Comparison of ENCODE assay signal across 25 cellular contexts in the genomic region with DNA sequence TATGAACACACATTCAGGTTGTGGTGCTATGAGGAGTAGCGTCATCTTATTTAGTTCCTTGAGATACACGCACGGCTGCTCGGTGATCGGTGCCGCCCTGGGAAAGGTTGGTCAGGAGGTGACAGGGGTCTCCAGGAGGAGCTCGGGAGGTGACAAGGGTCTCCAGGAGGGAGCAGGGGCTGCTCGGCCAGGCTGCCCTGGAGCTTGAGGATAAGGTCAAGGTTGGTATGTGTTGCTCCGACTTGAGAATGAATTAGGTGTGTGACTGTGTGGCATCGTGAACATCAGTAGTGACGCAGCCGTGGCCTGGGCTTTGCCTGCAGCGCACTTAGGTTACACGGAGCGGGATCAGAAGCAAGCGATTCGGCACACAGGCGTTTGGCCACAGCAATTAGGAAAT. TPM values are rescaled to one million over a fixed set of nuclear protein-coding genes. Genes with fewer than 3 reads are reported as not detected.
DNase-seq lines count a peak whose midpoint lies in the region; ATAC-seq lines count a peak whose summit lies in the region.
"Had no signal": no experiment of that assay in that cellular context is flagged by ENCODE, and none has a peak within 500 bp of the region (broad histone marks: within the 10 kb centered on the region; RNA-seq: fewer than 3 reads in every experiment).

No MANE protein-coding gene starts in this region.

- POLR2A ChIA-PET in CD8-positive, alpha-beta memory T cell (lab: Charles Lee), result no interaction called here

- no peak overlapping the region for H3K4me3 ChIP-seq in CD8-positive, alpha-beta memory T cell (ENCODE audit: low read length)
- H3K4me3 ChIP-seq: colonic mucosa, left lung, PC-9, SJCRH30, skin epidermis, tibial nerve had no signal

- H3K27me3 Mint-ChIP-seq in activated naive CD4-positive, alpha-beta T cell treated with anti-CD3 and anti-CD28 coated beads, Interleukin-2, amount 10 ng/mL, durations not matched to agents 7 days and 5 days, result peaks cover 20% of the 10 kb centered on the region
- H3K27me3 Mint-ChIP-seq in activated naive CD4-positive, alpha-beta T cell treated with anti-CD3 and anti-CD28 coated beads for 36 hours (ENCODE audit: low read depth), result no peaks in the 10 kb centered on the region
- peaks cover 4 to 5% of the 10 kb centered on the region in 2 donors for H3K27me3 Mint-ChIP-seq in CD8-positive, alpha-beta memory T cell
- peaks cover 5% of the 10 kb centered on the region for H3K27me3 Mint-ChIP-seq in activated T-helper 17 cell treated with anti-CD3 and anti-CD28 coated beads, Interleukin-2, amount 50 U/mL, for 72 hours
- H3K27me3 Mint-ChIP-seq in natural killer cell treated with Interleukin-12 subunit alpha and Interleukin-12 subunit beta and Interleukin-15 and Interleukin-18, amount 100 ng/mL, for 72 hours, result no peaks in the 10 kb centered on the region
- H3K27me3 Mint-ChIP-seq: progenitor cell of endocrine pancreas had no signal

- H3K4me3 Mint-ChIP-seq in activated naive CD4-positive, alpha-beta T cell treated with anti-CD3 and anti-CD28 coated beads, Interleukin-2, amount 10 ng/mL, durations not matched to agents 7 days and 5 days, result peak overlapping the region; percentile 13
- no peak overlapping the region for H3K4me3 Mint-ChIP-seq in activated naive CD4-positive, alpha-beta T cell treated with anti-CD3 and anti-CD28 coated beads for 36 hours
- H3K4me3 Mint-ChIP-seq in CD8-positive, alpha-beta memory T cell, result peak overlapping the region; percentile 41 to 69 (median 53)
- H3K4me3 Mint-ChIP-seq in activated T-helper 17 cell treated with anti-CD3 and anti-CD28 coated beads, Interleukin-2, amount 50 U/mL, for 72 hours, result peak overlapping the region; percentile 33
- H3K4me3 Mint-ChIP-seq in natural killer cell treated with Interleukin-12 subunit alpha and Interleukin-12 subunit beta and Interleukin-15 and Interleukin-18, amount 100 ng/mL, for 72 hours, result peak overlapping the region; percentile 55
- H3K4me3 Mint-ChIP-seq: mesothelial cell of epicardium, neural crest cell, WTC11 had no signal

- no peak for DNase-seq in activated naive CD4-positive, alpha-beta T cell treated with anti-CD3 and anti-CD28 coated beads, Interleukin-2, amount 10 ng/mL, durations not matched to agents 7 days and 5 days
- no peak for DNase-seq in activated naive CD4-positive, alpha-beta T cell treated with anti-CD3 and anti-CD28 coated beads for 36 hours
- DNase-seq in CD8-positive, alpha-beta memory T cell, result no peak
- no peak for DNase-seq in natural killer cell treated with Interleukin-12 subunit alpha and Interleukin-12 subunit beta and Interleukin-15 and Interleukin-18, amount 100 ng/mL, for 72 hours (ENCODE audit: low spot score)
- DNase-seq in NCI-H187 (lab: John Stamatoyannopoulos, UW), result no peak
- DNase-seq in hepatic stellate cell (ENCODE audit: low spot score), result no peak
- DNase-seq: brain microvascular endothelial cell; colonic mucosa; HCEC 1CT; left lung; NCI-H1092; NCI-H2029; NCI-H345; PC-9; SJCRH30; stimulated activated CD4-positive, alpha-beta T cell treated with anti-CD3 and anti-CD28 coated beads, Interleukin-2, amount 100 ng/mL, for 24 hours; stimulated activated naive CD4-positive, alpha-beta T cell treated with Interleukin-2 at 50 U/mL for 16 hours had no signal

- H3K27ac ChIP-seq in CD8-positive, alpha-beta memory T cell (ENCODE audit: low read depth, low read length), result no peak overlapping the region
- H3K27ac ChIP-seq: brain microvascular endothelial cell, colonic mucosa, left lung, PC-9, SJCRH30, tibial nerve had no signal

- no peaks in the 10 kb centered on the region for H3K9me3 ChIP-seq in CD8-positive, alpha-beta memory T cell (ENCODE audit: low read length)
- H3K9me3 ChIP-seq: colonic mucosa, left lung, SJCRH30, tibial nerve had no signal

- no peaks in the 10 kb centered on the region for H3K36me3 ChIP-seq in CD8-positive, alpha-beta memory T cell (ENCODE audit: insufficient read depth, low read length)
- H3K36me3 ChIP-seq: colonic mucosa, SJCRH30 had no signal

- no peaks in the 10 kb centered on the region for H3K27me3 ChIP-seq in CD8-positive, alpha-beta memory T cell (ENCODE audit: insufficient read depth, low read length, poor library complexity, severe bottlenecking)
- H3K27me3 ChIP-seq: brain microvascular endothelial cell, colonic mucosa, left lung, SJCRH30, tibial nerve had no signal

- H3K4me1 Mint-ChIP-seq in activated naive CD4-positive, alpha-beta T cell treated with anti-CD3 and anti-CD28 coated beads, Interleukin-2, amount 10 ng/mL, durations not matched to agents 7 days and 5 days, result peaks cover 44% of the 10 kb centered on the region
- H3K4me1 Mint-ChIP-seq in activated naive CD4-positive, alpha-beta T cell treated with anti-CD3 and anti-CD28 coated beads for 36 hours (ENCODE audit: low read depth), result peaks cover 37% of the 10 kb centered on the region
- peaks cover 37 to 57% (median 42%) of the 10 kb centered on the region in 3 donors for H3K4me1 Mint-ChIP-seq in CD8-positive, alpha-beta memory T cell
- peaks cover 33% of the 10 kb centered on the region for H3K4me1 Mint-ChIP-seq in activated T-helper 17 cell treated with anti-CD3 and anti-CD28 coated beads, Interleukin-2, amount 50 U/mL, for 72 hours
- peaks cover 55 to 63% of the 10 kb centered on the region in 2 donors for H3K4me1 Mint-ChIP-seq in natural killer cell treated with Interleukin-12 subunit alpha and Interleukin-12 subunit beta and Interleukin-15 and Interleukin-18, amount 100 ng/mL, for 72 hours (ENCODE audit: low read depth in 2 of 2)
- H3K4me1 Mint-ChIP-seq: WTC11 had no signal

- peaks cover 35% of the 10 kb centered on the region for H3K4me1 ChIP-seq in CD8-positive, alpha-beta memory T cell (ENCODE audit: insufficient read depth, low read length)
- H3K4me1 ChIP-seq: colonic mucosa, SJCRH30, tibial nerve had no signal

- no peak for ATAC-seq in activated T-helper 17 cell treated with anti-CD3 and anti-CD28 coated beads, Interleukin-2, amount 50 U/mL, for 72 hours (replicated peaks)
- no peak for ATAC-seq in natural killer cell treated with Interleukin-12 subunit alpha and Interleukin-12 subunit beta and Interleukin-15 and Interleukin-18, amount 100 ng/mL, for 72 hours
- ATAC-seq in HG02885 (IDR thresholded peaks at IDR 0.05; ENCODE audit: poor library complexity, unreplicated experiment), result no peak
- ATAC-seq: WTC11 had no signal

- CTCF ChIA-PET in activated naive CD4-positive, alpha-beta T cell treated with anti-CD3 and anti-CD28 coated beads, Interleukin-2, amount 10 ng/mL, durations not matched to agents 7 days and 5 days (lab: Charles Lee), result no interaction called here
- CTCF ChIA-PET in activated naive CD4-positive, alpha-beta T cell treated with anti-CD3 and anti-CD28 coated beads for 36 hours (lab: Charles Lee), result interaction anchor here (0.6 to 3.5 kb wide), 2 partner anchors 32 to 40 kb away, joined by 4 to 19 read pairs; no protein-coding TSS in a partner anchor
- CTCF ChIA-PET in CD8-positive, alpha-beta memory T cell (lab: Charles Lee), result interaction anchor here (2.5 kb wide), 1 partner anchor 31 kb away, joined by 6 read pairs; no protein-coding TSS in a partner anchor

- intact Hi-C loops in activated naive CD4-positive, alpha-beta T cell treated with anti-CD3 and anti-CD28 coated beads for 36 hours (cut with micrococcal nuclease), result no loop called here

- peaks cover 13% of the 10 kb centered on the region for H3K36me3 Mint-ChIP-seq in activated naive CD4-positive, alpha-beta T cell treated with anti-CD3 and anti-CD28 coated beads, Interleukin-2, amount 10 ng/mL, durations not matched to agents 7 days and 5 days
- peaks cover under 1% of the 10 kb centered on the region for H3K36me3 Mint-ChIP-seq in activated naive CD4-positive, alpha-beta T cell treated with anti-CD3 and anti-CD28 coated beads for 36 hours (ENCODE audit: low read depth)
- H3K36me3 Mint-ChIP-seq in CD8-positive, alpha-beta memory T cell, result peaks cover under 1 to 31% (median 11%) of the 10 kb centered on the region in 3 donors
- H3K36me3 Mint-ChIP-seq in activated T-helper 17 cell treated with anti-CD3 and anti-CD28 coated beads, Interleukin-2, amount 50 U/mL, for 72 hours (ENCODE audit: low read depth), result peaks cover 16% of the 10 kb centered on the region
- H3K36me3 Mint-ChIP-seq in natural killer cell treated with Interleukin-12 subunit alpha and Interleukin-12 subunit beta and Interleukin-15 and Interleukin-18, amount 100 ng/mL, for 72 hours, result peaks cover 2% of the 10 kb centered on the region
- H3K36me3 Mint-ChIP-seq: WTC11 had no signal

- peak overlapping the region; percentile 82 for H3K27ac Mint-ChIP-seq in activated naive CD4-positive, alpha-beta T cell treated with anti-CD3 and anti-CD28 coated beads, Interleukin-2, amount 10 ng/mL, durations not matched to agents 7 days and 5 days
- no peak overlapping the region for H3K27ac Mint-ChIP-seq in activated naive CD4-positive, alpha-beta T cell treated with anti-CD3 and anti-CD28 coated beads for 36 hours
- peak overlapping the region; percentile 72 to 97 (median 87) for H3K27ac Mint-ChIP-seq in CD8-positive, alpha-beta memory T cell
- peak overlapping the region; percentile 13 for H3K27ac Mint-ChIP-seq in activated T-helper 17 cell treated with anti-CD3 and anti-CD28 coated beads, Interleukin-2, amount 50 U/mL, for 72 hours
- H3K27ac Mint-ChIP-seq in natural killer cell treated with Interleukin-12 subunit alpha and Interleukin-12 subunit beta and Interleukin-15 and Interleukin-18, amount 100 ng/mL, for 72 hours, result peak overlapping the region in 1 of 2 donors; percentile 27
- H3K27ac Mint-ChIP-seq: mesothelial cell of epicardium, progenitor cell of endocrine pancreas, WTC11 had no signal

- no peaks in the 10 kb centered on the region for H3K9me3 Mint-ChIP-seq in activated naive CD4-positive, alpha-beta T cell treated with anti-CD3 and anti-CD28 coated beads, Interleukin-2, amount 10 ng/mL, durations not matched to agents 7 days and 5 days
- H3K9me3 Mint-ChIP-seq in activated naive CD4-positive, alpha-beta T cell treated with anti-CD3 and anti-CD28 coated beads for 36 hours, result no peaks in the 10 kb centered on the region
- no peaks in the 10 kb centered on the region for H3K9me3 Mint-ChIP-seq in CD8-positive, alpha-beta memory T cell
- H3K9me3 Mint-ChIP-seq in activated T-helper 17 cell treated with anti-CD3 and anti-CD28 coated beads, Interleukin-2, amount 50 U/mL, for 72 hours, result no peaks in the 10 kb centered on the region
- H3K9me3 Mint-ChIP-seq in natural killer cell treated with Interleukin-12 subunit alpha and Interleukin-12 subunit beta and Interleukin-15 and Interleukin-18, amount 100 ng/mL, for 72 hours, result no peaks in the 10 kb centered on the region
- H3K9me3 Mint-ChIP-seq: neural crest cell had no signal

RNA-seq across cellular contexts. Expression of a gene that starts 36.2 kb away (rescaled TPM):
- total RNA-seq in activated naive CD4-positive, alpha-beta T cell treated with anti-CD3 and anti-CD28 coated beads for 36 hours, result 1 to 10 TPM; 3.3 to 3.7 TPM
- total RNA-seq in CD8-positive, alpha-beta memory T cell, result 10 to 100 TPM; 10.2 to 12.9 TPM
- polyA plus RNA-seq in CD8-positive, alpha-beta memory T cell, result 48.9 TPM
- total RNA-seq in activated T-helper 17 cell treated with anti-CD3 and anti-CD28 coated beads, Interleukin-2, amount 50 U/mL, for 72 hours, result 10 to 100 TPM; 19.2 to 19.4 TPM
- total RNA-seq in natural killer cell treated with Interleukin-12 subunit alpha and Interleukin-12 subunit beta and Interleukin-15 and Interleukin-18, amount 100 ng/mL, for 72 hours, result 10 to 100 TPM; 12.9 to 16.2 TPM

RNA-seq across cellular contexts. Expression of a gene that starts 36.5 kb away (rescaled TPM):
- 10 to 100 TPM; 42.2 to 46.0 TPM for total RNA-seq in activated naive CD4-positive, alpha-beta T cell treated with anti-CD3 and anti-CD28 coated beads for 36 hours
- 10 to 100 TPM; 73.0 to 75.8 TPM for total RNA-seq in CD8-positive, alpha-beta memory T cell
- 10.8 TPM for polyA plus RNA-seq in CD8-positive, alpha-beta memory T cell
- total RNA-seq in activated T-helper 17 cell treated with anti-CD3 and anti-CD28 coated beads, Interleukin-2, amount 50 U/mL, for 72 hours, result 10 to 100 TPM; 35.6 to 48.3 TPM
- 10 to 100 TPM; 41.0 to 45.5 TPM for total RNA-seq in natural killer cell treated with Interleukin-12 subunit alpha and Interleukin-12 subunit beta and Interleukin-15 and Interleukin-18, amount 100 ng/mL, for 72 hours
